Comparison of ENCODE assay signal across 13 cellular contexts in the genomic region with DNA sequence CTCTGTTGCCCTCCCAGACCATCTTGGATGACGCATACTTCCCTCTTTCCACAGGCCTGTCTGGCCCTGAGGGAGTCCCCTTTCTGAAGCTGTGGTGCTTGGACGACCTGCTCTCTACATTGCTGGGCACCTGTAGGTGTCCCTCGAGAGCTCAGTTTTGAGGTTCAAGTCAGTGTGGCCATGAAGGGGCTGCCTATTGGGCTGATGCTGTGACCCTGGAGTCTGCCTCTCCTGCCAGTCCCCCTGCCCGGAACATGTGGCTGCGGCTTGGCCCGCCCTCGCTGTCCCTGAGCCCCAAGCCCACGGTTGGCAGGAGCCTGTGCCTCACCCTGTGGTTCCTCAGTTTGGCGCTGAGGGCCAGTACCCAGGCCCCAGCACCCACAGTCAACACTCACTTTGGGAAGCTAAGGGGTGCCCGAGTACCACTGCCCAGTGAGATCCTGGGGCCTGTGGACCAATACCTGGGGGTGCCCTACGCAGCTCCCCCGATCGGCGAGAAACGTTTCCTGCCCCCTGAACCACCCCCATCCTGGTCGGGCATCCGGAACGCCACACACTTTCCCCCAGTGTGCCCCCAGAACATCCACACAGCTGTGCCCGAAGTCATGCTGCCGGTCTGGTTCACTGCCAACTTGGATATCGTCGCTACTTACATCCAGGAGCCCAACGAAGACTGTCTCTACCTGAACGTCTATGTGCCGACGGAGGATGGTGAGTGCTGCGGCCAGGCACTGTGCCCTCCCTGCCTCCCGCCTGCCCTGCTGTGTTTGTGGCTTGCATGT. TPM values are rescaled to one million over a fixed set of nuclear protein-coding genes. Genes with fewer than 3 reads are reported as not detected.
DNase-seq lines count a peak whose midpoint lies in the region; ATAC-seq, FAIRE-seq and TF ChIP-seq lines count a peak whose summit lies in the region.
"Had no signal": no experiment of that assay in that cellular context is flagged by ENCODE, and none has a peak within 500 bp of the region (broad histone marks: within the 10 kb centered on the region; RNA-seq: fewer than 3 reads in every experiment).

No MANE protein-coding gene starts in this region.

- TF ChIP-seq EP300 in HepG2 (IDR thresholded peaks at IDR 0.05; ENCODE audit: low read depth in 2 of 2, low read length in 2 of 2) (no peak), HepG2 (CRISPR knock-in tag; IDR thresholded peaks at IDR 0.05; ENCODE audit: borderline replicate concordance) (no peak)

- H3K79me2 ChIP-seq in HepG2 (ENCODE audit: insufficient read depth, low read length) = no peaks in the 10 kb centered on the region

- in situ Hi-C loops in HepG2 (cut with HindIII; ENCODE audit: extremely low pct_ligation_motif_present, low pct_unique_long_range_greater_than_20kb) = no loop called here

- no peak for FAIRE-seq in HepG2 (lab: Jason Lieb, UNC)
- FAIRE-seq: A204.1, kidney, urothelium cell line had no signal

- CTCF ChIA-PET in HepG2 (lab: Yijun Ruan, JAX; ENCODE audit: low intra/inter-chr PET ratio, low total read pairs) = no interaction called here

- no CpG with 5 or more reads among the region's 28 CpGs for WGBS in HepG2 (ENCODE audit: low lambda C conversion rate)
- 79% methylated on average over 14 of the region's 28 CpGs for WGBS in right lobe of liver (ENCODE audit: insufficient coverage, low coverage, low lambda C conversion rate, missing lambda C conversion rate)

- H2AFZ ChIP-seq in HepG2 (ENCODE audit: low read length) = no peak overlapping the region

- TF ChIP-seq POLR2A in HepG2 (IDR thresholded peaks at IDR 0.05; ENCODE audit: insufficient read depth in 1 of 2, low read depth in 2 of 2, low read length in 2 of 2) (no peak), right lobe of liver (IDR thresholded peaks at IDR 0.05) (no peak)

- H3K4me1 ChIP-seq in HepG2 (ENCODE audit: insufficient read depth, low read length) = peaks cover 18% of the 10 kb centered on the region
- no peaks in the 10 kb centered on the region for H3K4me1 ChIP-seq in right lobe of liver

- H3K4me2 ChIP-seq in HepG2 (ENCODE audit: low read depth, low read length) = no peak overlapping the region

- TF ChIP-seq CTCF in HepG2 (CRISPR knock-in tag; IDR thresholded peaks at IDR 0.05) (peak; percentile 52), right lobe of liver (IDR thresholded peaks at IDR 0.05) (no peak)

- no peaks in the 10 kb centered on the region; a peak in 1 of 5 replicates for H3K27me3 ChIP-seq in HepG2 (ENCODE audit: control insufficient read depth in 1 of 2, insufficient read depth in 2 of 2, low read length in 2 of 2)
- no peaks in the 10 kb centered on the region for H3K27me3 ChIP-seq in right lobe of liver
- H3K27me3 ChIP-seq: gastrocnemius medialis had no signal

- H3K36me3 ChIP-seq in HepG2 (replicated peaks in 1 of 2; ENCODE audit: control insufficient read depth in 1 of 2, insufficient read depth in 2 of 2, low read length in 2 of 2) = no peaks in the 10 kb centered on the region
- H3K36me3 ChIP-seq in right lobe of liver = no peaks in the 10 kb centered on the region

- peak; percentile 79 for ATAC-seq in HepG2
- ATAC-seq in right lobe of liver = no peak
- ATAC-seq: gastrocnemius medialis had no signal

- DNase-seq in HepG2 (ENCODE audit: low spot score) (peak; percentile 11), right lobe of liver (no peak)
- no peak for DNase-seq in stimulated activated naive CD4-positive, alpha-beta T cell (lab: John Stamatoyannopoulos, UW)
- DNase-seq: activated CD4-positive, alpha-beta memory T cell treated with anti-CD3 and anti-CD28 coated beads, Interleukin-2, amount 10 ng/mL, durations not matched to agents 7 days and 5 days; activated effector memory CD4-positive, alpha-beta T cell treated with Interleukin-2 at 50 U/mL for 16 hours; gastrocnemius medialis; kidney; NCI-H526; stimulated activated CD4-positive, alpha-beta T cell treated with anti-CD3 and anti-CD28 coated beads, Interleukin-2, amount 100 ng/mL, for 24 hours; T-helper 9 cell had no signal

- TF ChIP-seq RAD21 in HepG2 (CRISPR knock-in tag; IDR thresholded peaks at IDR 0.05) = no peak

- H3K27ac ChIP-seq in HepG2 (ENCODE audit: extremely low read length, insufficient read depth, low read length) (no peak overlapping the region), right lobe of liver (no peak overlapping the region), temporal lobe (ENCODE audit: low read depth, low read length) (peak overlapping the region; percentile 81)
- H3K27ac ChIP-seq: gastrocnemius medialis had no signal

- BruUV-seq in HepG2 (replicated peaks; lab: Mats Ljungman, UMichigan) = no TSS peak

- H3K4me3 ChIP-seq in HepG2 (replicated peaks in 1 of 3; ENCODE audit: insufficient read depth in 1 of 3, low read depth in 2 of 3, low read length in 3 of 3) (no peak overlapping the region), right lobe of liver (no peak overlapping the region)
- H3K4me3 ChIP-seq: gastrocnemius medialis had no signal

- H4K20me1 ChIP-seq in HepG2 (ENCODE audit: insufficient read depth, low read length) = no peaks in the 10 kb centered on the region

- no peak overlapping the region for H3K9ac ChIP-seq in HepG2 (ENCODE audit: insufficient read depth, low read depth, low read length)

- H3K9me3 ChIP-seq in HepG2 (ENCODE audit: low read length) (no peaks in the 10 kb centered on the region), right lobe of liver (no peaks in the 10 kb centered on the region)
- H3K9me3 ChIP-seq: gastrocnemius medialis had no signal

- intact Hi-C loops in HepG2 (cut with micrococcal nuclease; ENCODE audit: unreplicated experiment) = no loop called here
- intact Hi-C loops in right lobe of liver (cut with DNase I) = no loop called here

- POLR2A ChIA-PET in HepG2 (lab: Yijun Ruan, JAX) = no interaction called here

RNA-seq across cellular contexts. Expression of gene NLGN3, which starts 3.0 kb away (rescaled TPM):
- total RNA-seq in HepG2 (2016; rRNA removed; fragmentation: Illumina TruSeq; extraction: Trizol) (0.04 TPM in 1 of 2 replicates, not detected in the other), right lobe of liver (under 1 TPM in 5 of 6 experiments, not detected in 1; 0.12 to 0.25 (median 0.14) TPM), temporal lobe (34.7 TPM)
- total RNA-seq in HepG2 (2016; cell fraction: cytosol; rRNA removed; fragmentation: Illumina TruSeq; extraction: Trizol; ENCODE audit: low read depth) = not detected in 2 replicates
- not detected in 2 replicates for total RNA-seq in HepG2 (2016; cell fraction: insoluble cytoplasmic fraction; rRNA removed; fragmentation: Illumina TruSeq; extraction: Trizol)
- not detected in 2 replicates for total RNA-seq in HepG2 (2016; cell fraction: membrane; rRNA removed; fragmentation: Illumina TruSeq; extraction: Trizol)
- total RNA-seq in HepG2 (2016; cell fraction: nucleus; rRNA removed; fragmentation: Illumina TruSeq; extraction: Trizol) = not detected in 2 replicates
- polyA plus RNA-seq in HepG2 (2011; rRNA removed) = 0.16 and 0.29 TPM in 2 replicates
- polyA plus RNA-seq in HepG2 (2011; cell fraction: cytosol; rRNA removed) = 0.05 and 0.19 TPM in 2 replicates
- polyA plus RNA-seq in HepG2 (2011; cell fraction: nucleus; rRNA removed) = 1.1 and 1.7 TPM in 2 replicates
- 0.36 and 0.51 TPM in 2 replicates for polyA plus RNA-seq in HepG2 (2012)
- not detected in 2 replicates for polyA plus RNA-seq in HepG2 (2016; cell fraction: cytosol; fragmentation: Illumina TruSeq; extraction: Trizol; ENCODE audit: low read depth)
- polyA plus RNA-seq in HepG2 (2016; cell fraction: insoluble cytoplasmic fraction; fragmentation: Illumina TruSeq; extraction: Trizol; ENCODE audit: low read depth) = not detected in 2 replicates
- polyA plus RNA-seq in HepG2 (2016; cell fraction: membrane; fragmentation: Illumina TruSeq; extraction: Trizol; ENCODE audit: low read depth) = not detected in 2 replicates
- polyA plus RNA-seq in HepG2 (2016; cell fraction: nucleus; fragmentation: Illumina TruSeq; extraction: Trizol; ENCODE audit: insufficient read depth, low read depth) = 0.23 and 0.24 TPM in 2 replicates
- polyA minus RNA-seq in HepG2 (2011; rRNA and poly(A)+ RNA removed; ENCODE audit: low replicate concordance) = 0.22 and 1.6 TPM in 2 replicates
- polyA minus RNA-seq in HepG2 (2011; cell fraction: cytosol; rRNA and poly(A)+ RNA removed) = not detected in 2 replicates
- 0.50 and 0.52 TPM in 2 replicates for polyA minus RNA-seq in HepG2 (2011; cell fraction: nucleus; rRNA and poly(A)+ RNA removed)

RNA-seq across cellular contexts. Expression of gene MED12, which starts 29.3 kb away (rescaled TPM):
- total RNA-seq in HepG2 (2016; rRNA removed; fragmentation: Illumina TruSeq; extraction: Trizol) (15.0 and 16.0 TPM in 2 replicates), right lobe of liver (10 to 100 TPM in 5 of 6 experiments, 1 to 10 TPM in 1; 7.8 to 16.3 (median 12.5) TPM), temporal lobe (22.1 TPM)
- 0.81 and 2.3 TPM in 2 replicates for total RNA-seq in HepG2 (2016; cell fraction: cytosol; rRNA removed; fragmentation: Illumina TruSeq; extraction: Trizol; ENCODE audit: low read depth)
- total RNA-seq in HepG2 (2016; cell fraction: insoluble cytoplasmic fraction; rRNA removed; fragmentation: Illumina TruSeq; extraction: Trizol) = 12.8 and 12.9 TPM in 2 replicates
- total RNA-seq in HepG2 (2016; cell fraction: membrane; rRNA removed; fragmentation: Illumina TruSeq; extraction: Trizol) = 3.6 and 6.7 TPM in 2 replicates
- total RNA-seq in HepG2 (2016; cell fraction: nucleus; rRNA removed; fragmentation: Illumina TruSeq; extraction: Trizol) = 13.4 and 18.0 TPM in 2 replicates
- 9.4 and 13.5 TPM in 2 replicates for polyA plus RNA-seq in HepG2 (2011; rRNA removed)
- 3.7 TPM in 2 replicates for polyA plus RNA-seq in HepG2 (2011; cell fraction: cytosol; rRNA removed)
- polyA plus RNA-seq in HepG2 (2011; cell fraction: nucleus; rRNA removed) = 49.9 and 57.8 TPM in 2 replicates
- polyA plus RNA-seq in HepG2 (2012) = 12.9 and 17.5 TPM in 2 replicates
- 0.80 and 1.2 TPM in 2 replicates for polyA plus RNA-seq in HepG2 (2016; cell fraction: cytosol; fragmentation: Illumina TruSeq; extraction: Trizol; ENCODE audit: low read depth)
- 10.9 and 15.7 TPM in 2 replicates for polyA plus RNA-seq in HepG2 (2016; cell fraction: insoluble cytoplasmic fraction; fragmentation: Illumina TruSeq; extraction: Trizol; ENCODE audit: low read depth)
- 1.8 and 2.1 TPM in 2 replicates for polyA plus RNA-seq in HepG2 (2016; cell fraction: membrane; fragmentation: Illumina TruSeq; extraction: Trizol; ENCODE audit: low read depth)
- 29.0 and 30.1 TPM in 2 replicates for polyA plus RNA-seq in HepG2 (2016; cell fraction: nucleus; fragmentation: Illumina TruSeq; extraction: Trizol; ENCODE audit: insufficient read depth, low read depth)
- polyA minus RNA-seq in HepG2 (2011; rRNA and poly(A)+ RNA removed; ENCODE audit: low replicate concordance) = 75.3 and 81.1 TPM in 2 replicates
- 20.1 and 24.4 TPM in 2 replicates for polyA minus RNA-seq in HepG2 (2011; cell fraction: cytosol; rRNA and poly(A)+ RNA removed)
- polyA minus RNA-seq in HepG2 (2011; cell fraction: nucleus; rRNA and poly(A)+ RNA removed) = 38.9 and 40.7 TPM in 2 replicates

RNA-seq across cellular contexts. Expression of gene IL2RG, which starts 36.3 kb away (rescaled TPM):
- total RNA-seq in HepG2 (2016; rRNA removed; fragmentation: Illumina TruSeq; extraction: Trizol) = not detected in 2 replicates
- not detected in 2 replicates for total RNA-seq in HepG2 (2016; cell fraction: cytosol; rRNA removed; fragmentation: Illumina TruSeq; extraction: Trizol; ENCODE audit: low read depth)
- not detected in 2 replicates for total RNA-seq in HepG2 (2016; cell fraction: insoluble cytoplasmic fraction; rRNA removed; fragmentation: Illumina TruSeq; extraction: Trizol)
- total RNA-seq in HepG2 (2016; cell fraction: membrane; rRNA removed; fragmentation: Illumina TruSeq; extraction: Trizol) = not detected in 2 replicates
- total RNA-seq in HepG2 (2016; cell fraction: nucleus; rRNA removed; fragmentation: Illumina TruSeq; extraction: Trizol) = not detected in 2 replicates
- polyA plus RNA-seq in HepG2 (2011; rRNA removed) = 0.98 and 1.1 TPM in 2 replicates
- 1.6 and 1.8 TPM in 2 replicates for polyA plus RNA-seq in HepG2 (2011; cell fraction: cytosol; rRNA removed)
- 0.56 and 1.6 TPM in 2 replicates for polyA plus RNA-seq in HepG2 (2011; cell fraction: nucleus; rRNA removed)
- 0.99 and 1.7 TPM in 2 replicates for polyA plus RNA-seq in HepG2 (2012)
- polyA plus RNA-seq in HepG2 (2016; cell fraction: cytosol; fragmentation: Illumina TruSeq; extraction: Trizol; ENCODE audit: low read depth) = not detected in 2 replicates
- not detected in 2 replicates for polyA plus RNA-seq in HepG2 (2016; cell fraction: insoluble cytoplasmic fraction; fragmentation: Illumina TruSeq; extraction: Trizol; ENCODE audit: low read depth)
- polyA plus RNA-seq in HepG2 (2016; cell fraction: membrane; fragmentation: Illumina TruSeq; extraction: Trizol; ENCODE audit: low read depth) = not detected in 2 replicates
- not detected in 2 replicates for polyA plus RNA-seq in HepG2 (2016; cell fraction: nucleus; fragmentation: Illumina TruSeq; extraction: Trizol; ENCODE audit: insufficient read depth, low read depth)
- 0.84 and 1.5 TPM in 2 replicates for polyA minus RNA-seq in HepG2 (2011; rRNA and poly(A)+ RNA removed; ENCODE audit: low replicate concordance)
- polyA minus RNA-seq in HepG2 (2011; cell fraction: cytosol; rRNA and poly(A)+ RNA removed) = 0.79 TPM in 1 of 2 replicates, not detected in the other
- polyA minus RNA-seq in HepG2 (2011; cell fraction: nucleus; rRNA and poly(A)+ RNA removed) = 0.26 TPM in 1 of 2 replicates, not detected in the other
- 1 to 10 TPM in 5 of 6 experiments, under 1 TPM in 1; 0.64 to 4.0 (median 1.7) TPM for total RNA-seq in right lobe of liver
- total RNA-seq in temporal lobe = 0.25 TPM

RNA-seq across cellular contexts. Expression of gene CXorf65, which starts 41.1 kb away (rescaled TPM):
- total RNA-seq in HepG2 (2016; rRNA removed; fragmentation: Illumina TruSeq; extraction: Trizol) (not detected in 2 replicates), right lobe of liver (not detected), temporal lobe (not detected)
- total RNA-seq in HepG2 (2016; cell fraction: cytosol; rRNA removed; fragmentation: Illumina TruSeq; extraction: Trizol; ENCODE audit: low read depth) = not detected in 2 replicates
- not detected in 2 replicates for total RNA-seq in HepG2 (2016; cell fraction: insoluble cytoplasmic fraction; rRNA removed; fragmentation: Illumina TruSeq; extraction: Trizol)
- total RNA-seq in HepG2 (2016; cell fraction: membrane; rRNA removed; fragmentation: Illumina TruSeq; extraction: Trizol) = not detected in 2 replicates
- not detected in 2 replicates for total RNA-seq in HepG2 (2016; cell fraction: nucleus; rRNA removed; fragmentation: Illumina TruSeq; extraction: Trizol)
- polyA plus RNA-seq in HepG2 (2011; rRNA removed) = not detected in 2 replicates
- not detected in 2 replicates for polyA plus RNA-seq in HepG2 (2011; cell fraction: cytosol; rRNA removed)
- polyA plus RNA-seq in HepG2 (2011; cell fraction: nucleus; rRNA removed) = not detected in 2 replicates
- polyA plus RNA-seq in HepG2 (2012) = not detected in 2 replicates
- polyA plus RNA-seq in HepG2 (2016; cell fraction: cytosol; fragmentation: Illumina TruSeq; extraction: Trizol; ENCODE audit: low read depth) = not detected in 2 replicates
- not detected in 2 replicates for polyA plus RNA-seq in HepG2 (2016; cell fraction: insoluble cytoplasmic fraction; fragmentation: Illumina TruSeq; extraction: Trizol; ENCODE audit: low read depth)
- not detected in 2 replicates for polyA plus RNA-seq in HepG2 (2016; cell fraction: membrane; fragmentation: Illumina TruSeq; extraction: Trizol; ENCODE audit: low read depth)
- not detected in 2 replicates for polyA plus RNA-seq in HepG2 (2016; cell fraction: nucleus; fragmentation: Illumina TruSeq; extraction: Trizol; ENCODE audit: insufficient read depth, low read depth)
- polyA minus RNA-seq in HepG2 (2011; rRNA and poly(A)+ RNA removed; ENCODE audit: low replicate concordance) = not detected in 2 replicates
- not detected in 2 replicates for polyA minus RNA-seq in HepG2 (2011; cell fraction: cytosol; rRNA and poly(A)+ RNA removed)
- polyA minus RNA-seq in HepG2 (2011; cell fraction: nucleus; rRNA and poly(A)+ RNA removed) = not detected in 2 replicates
- total RNA-seq: gastrocnemius medialis had no signal

RNA-seq across cellular contexts. Expression of gene FOXO4, which starts 52.0 kb away (rescaled TPM):
- total RNA-seq in HepG2 (2016; rRNA removed; fragmentation: Illumina TruSeq; extraction: Trizol) (4.6 and 5.7 TPM in 2 replicates), right lobe of liver (10 to 100 TPM in 2 of 6 experiments, 1 to 10 TPM in 4; 5.2 to 12.1 (median 8.5) TPM), temporal lobe (2.2 TPM)
- total RNA-seq in HepG2 (2016; cell fraction: cytosol; rRNA removed; fragmentation: Illumina TruSeq; extraction: Trizol; ENCODE audit: low read depth) = 0.30 and 1.5 TPM in 2 replicates
- 4.6 and 5.7 TPM in 2 replicates for total RNA-seq in HepG2 (2016; cell fraction: insoluble cytoplasmic fraction; rRNA removed; fragmentation: Illumina TruSeq; extraction: Trizol)
- total RNA-seq in HepG2 (2016; cell fraction: membrane; rRNA removed; fragmentation: Illumina TruSeq; extraction: Trizol) = 3.1 TPM in 2 replicates
- 2.4 and 2.8 TPM in 2 replicates for total RNA-seq in HepG2 (2016; cell fraction: nucleus; rRNA removed; fragmentation: Illumina TruSeq; extraction: Trizol)
- 5.1 and 9.3 TPM in 2 replicates for polyA plus RNA-seq in HepG2 (2011; rRNA removed)
- 6.1 and 8.2 TPM in 2 replicates for polyA plus RNA-seq in HepG2 (2011; cell fraction: cytosol; rRNA removed)
- polyA plus RNA-seq in HepG2 (2011; cell fraction: nucleus; rRNA removed) = 14.5 and 16.7 TPM in 2 replicates
- polyA plus RNA-seq in HepG2 (2012) = 13.5 and 14.3 TPM in 2 replicates
- 0.55 and 0.83 TPM in 2 replicates for polyA plus RNA-seq in HepG2 (2016; cell fraction: cytosol; fragmentation: Illumina TruSeq; extraction: Trizol; ENCODE audit: low read depth)
- 5.2 and 5.4 TPM in 2 replicates for polyA plus RNA-seq in HepG2 (2016; cell fraction: insoluble cytoplasmic fraction; fragmentation: Illumina TruSeq; extraction: Trizol; ENCODE audit: low read depth)
- 2.1 and 2.8 TPM in 2 replicates for polyA plus RNA-seq in HepG2 (2016; cell fraction: membrane; fragmentation: Illumina TruSeq; extraction: Trizol; ENCODE audit: low read depth)
- 6.1 and 6.7 TPM in 2 replicates for polyA plus RNA-seq in HepG2 (2016; cell fraction: nucleus; fragmentation: Illumina TruSeq; extraction: Trizol; ENCODE audit: insufficient read depth, low read depth)
- 12.4 and 27.0 TPM in 2 replicates for polyA minus RNA-seq in HepG2 (2011; rRNA and poly(A)+ RNA removed; ENCODE audit: low replicate concordance)
- 5.9 and 7.5 TPM in 2 replicates for polyA minus RNA-seq in HepG2 (2011; cell fraction: cytosol; rRNA and poly(A)+ RNA removed)
- polyA minus RNA-seq in HepG2 (2011; cell fraction: nucleus; rRNA and poly(A)+ RNA removed) = 0.77 and 1.6 TPM in 2 replicates

Comparison
In these comparisons a context has a peak if more than half of its experiments do, and no peak if none do; other contexts are left out.
1. RNA of gene NLGN3, which starts 3.0 kb away (total RNA-seq): 34.7 TPM in temporal lobe (single experiment); 0.12 to 0.25 TPM in right lobe of liver and 0.04 TPM in HepG2; every median in the first group is over 10 times any median in the second.